Comparison of ENCODE assay signal across 20 cellular contexts in genomic region chr12:6520186-6520585, GRCh38.
"Had no signal": no experiment of that assay in that cellular context is flagged by ENCODE, and none has a peak within 500 bp of the region (broad histone marks: within the 10 kb centered on the region; RNA-seq: fewer than 3 reads in every experiment).

No MANE protein-coding gene starts in this region.

- H3K27ac Mint-ChIP-seq: activated naive CD4-positive, alpha-beta T cell treated with anti-CD3 and anti-CD28 coated beads for 36 hours; progenitor cell of endocrine pancreas; WTC11 had no signal

- H3K4me1 Mint-ChIP-seq: T-cell, WTC11 had no signal

- ATAC-seq: body of pancreas; left lung; naive thymus-derived CD8-positive, alpha-beta T cell; T-cell; WTC11 had no signal

- H3K27me3 Mint-ChIP-seq: naive thymus-derived CD8-positive, alpha-beta T cell; progenitor cell of endocrine pancreas; T-cell had no signal

- H3K4me3 Mint-ChIP-seq: activated naive CD4-positive, alpha-beta T cell treated with anti-CD3 and anti-CD28 coated beads for 36 hours; naive thymus-derived CD8-positive, alpha-beta T cell; T-cell; WTC11 had no signal

- H3K27me3 ChIP-seq: body of pancreas, colonic mucosa, esophagus muscularis mucosa, hepatocyte, left lung, right atrium auricular region, tibial artery, vagina had no signal

- H3K27ac ChIP-seq: body of pancreas, colonic mucosa, esophagus muscularis mucosa, hepatocyte, left lung, right atrium auricular region, tibial artery, vagina had no signal

- DNase-seq: activated CD4-positive, alpha-beta T cell treated with anti-CD3 and anti-CD28 coated beads, Interleukin-2, amount 50 U/mL, for 1 hour; activated naive CD4-positive, alpha-beta T cell treated with anti-CD3 and anti-CD28 coated beads for 36 hours; amniotic stem cell; body of pancreas; caudate nucleus; colonic mucosa; kidney; left lung; mammary epithelial cell; naive thymus-derived CD8-positive, alpha-beta T cell; stimulated activated CD4-positive, alpha-beta T cell treated with anti-CD3 and anti-CD28 coated beads, Interleukin-4, amount 100 ng/mL, for 1 hour; stimulated activated naive CD4-positive, alpha-beta T cell; T-cell; tibial artery had no signal

- H3K9me3 Mint-ChIP-seq: activated naive CD4-positive, alpha-beta T cell treated with anti-CD3 and anti-CD28 coated beads for 36 hours; naive thymus-derived CD8-positive, alpha-beta T cell; T-cell; WTC11 had no signal

- H3K9me3 ChIP-seq: body of pancreas, colonic mucosa, esophagus muscularis mucosa, left lung, right atrium auricular region, tibial artery, vagina had no signal
